ENCODE assay signal across 13 cellular contexts in genomic region chr12:51773145-51773869, GRCh38.
DNase-seq lines count a peak whose midpoint lies in the region; ATAC-seq and TF ChIP-seq lines count a peak whose summit lies in the region.
"Had no signal": no experiment of that assay in that cellular context is flagged by ENCODE, and none has a peak within 500 bp of the region (broad histone marks: within the 10 kb centered on the region; RNA-seq: fewer than 3 reads in every experiment).

No MANE protein-coding gene starts in this region.

- no peak overlapping the region for H3K27ac ChIP-seq in HL-60 (replicated peaks)
- H3K27ac ChIP-seq: right atrium auricular region had no signal

- no peak for ATAC-seq in mucosa of descending colon

- no peaks in the 10 kb centered on the region for H3K9me3 ChIP-seq in mucosa of descending colon
- H3K9me3 ChIP-seq: right atrium auricular region had no signal

- H3K4me1 ChIP-seq in mucosa of descending colon (ENCODE audit: low read depth): no peaks in the 10 kb centered on the region
- H3K4me1 ChIP-seq: right atrium auricular region had no signal

- DNase-seq in AG08395 (ENCODE audit: low spot score) (peak; percentile 69), HL-60 (ENCODE audit: low read depth in 1 of 2, low spot score in 1 of 2) (peak; percentile 5 to 23), amniotic epithelial cell (ENCODE audit: low read depth) (peak; percentile 71), kidney epithelial cell (ENCODE audit: low read depth) (peak; percentile 28), mucosa of descending colon (no peak), COLO668 (lab: John Stamatoyannopoulos, UW; ENCODE audit: unreplicated experiment) (no peak), cardiac septum (ENCODE audit: low spot score) (no peak)
- DNase-seq in activated naive CD4-positive, alpha-beta T cell treated with Interleukin-2 at 50 U/mL for 16 hours: no peak
- DNase-seq: activated CD4-positive, CD25-positive, alpha-beta regulatory T cell; activated naive CD4-positive, alpha-beta T cell treated with anti-CD3 and anti-CD28 coated beads for 36 hours; mesenchymal stem cell; NCI-H1417 treated with DMSO at 0.1 percent for 48 hours had no signal

- TF ChIP-seq CTCF in HL-60 (IDR thresholded peaks at IDR 0.05; ENCODE audit: insufficient read depth, low read length) (no peak), kidney epithelial cell (IDR thresholded peaks at IDR 0.05; ENCODE audit: insufficient read depth, low read length, poor library complexity, severe bottlenecking) (no peak), mucosa of descending colon (IDR thresholded peaks at IDR 0.05) (no peak)

- H3K36me3 ChIP-seq in kidney epithelial cell (ENCODE audit: control insufficient read depth, insufficient read depth, low read length) (no peaks in the 10 kb centered on the region), mucosa of descending colon (ENCODE audit: low read depth) (no peaks in the 10 kb centered on the region)
- H3K36me3 ChIP-seq: right atrium auricular region had no signal

- H3K27me3 ChIP-seq in HL-60 (ENCODE audit: insufficient read depth, poor library complexity, severe bottlenecking): no peaks in the 10 kb centered on the region
- H3K27me3 ChIP-seq in kidney epithelial cell (ENCODE audit: control insufficient read depth, insufficient read depth, low read length): no peaks in the 10 kb centered on the region
- H3K27me3 ChIP-seq: right atrium auricular region had no signal

- intact Hi-C loops in mucosa of descending colon (cut with DNase I, micrococcal nuclease): no loop called here
- intact Hi-C loops in cardiac septum (cut with DNase I): no loop called here

- no peak overlapping the region for H3K4me3 ChIP-seq in HL-60 (replicated peaks; ENCODE audit: insufficient read depth, low read length)
- no peak overlapping the region for H3K4me3 ChIP-seq in kidney epithelial cell (ENCODE audit: low read depth, low read length)
- no peak overlapping the region for H3K4me3 ChIP-seq in mucosa of descending colon
- H3K4me3 ChIP-seq: right atrium auricular region had no signal

Comparison
In these comparisons a context has a peak if more than half of its experiments do, and no peak if none do; other contexts are left out.
1. DNase-seq: peak in AG08395 (single experiment), HL-60 (2 of 2), amniotic epithelial cell (single experiment) and kidney epithelial cell (single experiment); none in mucosa of descending colon (0 of 3), COLO668 (single experiment), cardiac septum (single experiment) and activated naive CD4-positive, alpha-beta T cell treated with Interleukin-2 at 50 U/mL for 16 hours (single experiment).